In genomic region chr3:126491221-126492013, GRCh38 we compare ENCODE assay signal across 20 cellular contexts. TPM values are rescaled to one million over a fixed set of nuclear protein-coding genes. Genes with fewer than 3 reads are reported as not detected.
DNase-seq lines count a peak whose midpoint lies in the region; ATAC-seq and TF ChIP-seq lines count a peak whose summit lies in the region.
"Had no signal": no experiment of that assay in that cellular context is flagged by ENCODE, and none has a peak within 500 bp of the region (broad histone marks: within the 10 kb centered on the region; RNA-seq: fewer than 3 reads in every experiment).

No MANE protein-coding gene starts in this region.

- H3K9me3 ChIP-seq in lower lobe of right lung (no peaks in the 10 kb centered on the region), skeletal muscle tissue (ENCODE audit: control insufficient read depth in 3 of 3, low read length in 3 of 3) (no peaks in the 10 kb centered on the region)
- H3K9me3 ChIP-seq: SJCRH30 had no signal

- TF ChIP-seq POLR2A in NB4 (IDR thresholded peaks at IDR 0.05; ENCODE audit: extremely low read depth, insufficient read length), result no peak

- DNase-seq in Kasumi-1 (lab: John Stamatoyannopoulos, UW) (peak; percentile 8 to 16), NB4 (ENCODE audit: low read depth) (peak; percentile 52), lower lobe of right lung (peak; percentile 32), dedifferentiated amniotic fluid mesenchymal stem cell (ENCODE audit: extremely low spot score) (no peak), iPS-NIHi11 (ENCODE audit: low spot score) (no peak), T-helper 2 cell (no peak)
- DNase-seq: DND-41, GOT3, NCI-H1105, NCI-H1694 treated with DMSO at 0.1 percent for 48 hours, NCI-H2107, NCI-H2227 treated with DMSO at 0.1 percent for 48 hours, NCI-H524, SJCRH30, SW 1271 had no signal

- H3K27ac ChIP-seq in lower lobe of right lung (no peak overlapping the region), skeletal muscle tissue (ENCODE audit: low read depth, low read length) (no peak overlapping the region)
- H3K27ac ChIP-seq: SJCRH30 had no signal

- intact Hi-C loops in lower lobe of right lung (cut with DNase I), result no loop called here

- no peaks in the 10 kb centered on the region for H3K36me3 ChIP-seq in lower lobe of right lung
- H3K36me3 ChIP-seq in skeletal muscle tissue (ENCODE audit: control insufficient read depth in 3 of 3, insufficient read depth in 3 of 3, low read length in 3 of 3), result no peaks in the 10 kb centered on the region
- H3K36me3 ChIP-seq: SJCRH30 had no signal

- no peak overlapping the region for H3K4me3 ChIP-seq in NB4 (ENCODE audit: low read depth, low read length)
- no peak overlapping the region for H3K4me3 ChIP-seq in lower lobe of right lung
- peak overlapping the region in 1 of 3 donors; percentile 6 for H3K4me3 ChIP-seq in skeletal muscle tissue (ENCODE audit: low read length in 3 of 3)
- H3K4me3 ChIP-seq: K562, SJCRH30 had no signal

- H3K27me3 ChIP-seq in lower lobe of right lung (ENCODE audit: low read depth) (no peaks in the 10 kb centered on the region), skeletal muscle tissue (ENCODE audit: control insufficient read depth in 3 of 3, insufficient read depth in 3 of 3, low read length in 3 of 3) (peaks cover 0 to 2% (median 0%) of the 10 kb centered on the region in 3 donors)

- H3K9ac ChIP-seq in skeletal muscle tissue (ENCODE audit: low read depth in 1 of 3, low read length in 3 of 3), result peak overlapping the region in 2 of 3 donors; percentile 45 to 57

- TF ChIP-seq CTCF in NB4 (IDR thresholded peaks at IDR 0.05; ENCODE audit: low read depth, low read length) (no peak), lower lobe of right lung (IDR thresholded peaks at IDR 0.05) (no peak)

- H3K4me1 ChIP-seq in lower lobe of right lung, result no peaks in the 10 kb centered on the region
- H3K4me1 ChIP-seq in skeletal muscle tissue (ENCODE audit: control insufficient read depth in 3 of 3, insufficient read depth in 3 of 3, low read length in 3 of 3), result peaks cover 21 to 34% (median 33%) of the 10 kb centered on the region in 3 donors

- ATAC-seq in lower lobe of right lung, result no peak

RNA-seq across cellular contexts. Expression of gene ZXDC, which starts 15.7 kb away (rescaled TPM):
- total RNA-seq in lower lobe of right lung (40.4 TPM), skeletal muscle tissue (18.8 TPM)

RNA-seq across cellular contexts. Expression of gene UROC1, which starts 26.2 kb away (rescaled TPM):
- not detected for total RNA-seq in lower lobe of right lung
- not detected for total RNA-seq in skeletal muscle tissue
- total RNA-seq: B cell, K562, RPMI7951, SJCRH30 had no signal

RNA-seq across cellular contexts. Expression of gene CHST13, which starts 32.5 kb away (rescaled TPM):
- 1.5 TPM for total RNA-seq in lower lobe of right lung
- not detected for total RNA-seq in skeletal muscle tissue
- total RNA-seq: B cell, K562, OCI-LY7, RPMI7951, SJCRH30 had no signal

Comparison
In these comparisons a context has a peak if more than half of its experiments do, and no peak if none do; other contexts are left out.
1. DNase-seq: peak in Kasumi-1 (2 of 2), NB4 (single experiment) and lower lobe of right lung (single experiment); none in dedifferentiated amniotic fluid mesenchymal stem cell (single experiment), iPS-NIHi11 (single experiment) and T-helper 2 cell (0 of 5).